ENCODE assay signal across 8 cellular contexts in genomic region chr11:75826463-75827220, GRCh38. TPM values are rescaled to one million over a fixed set of nuclear protein-coding genes. Genes with fewer than 3 reads are reported as not detected.
DNase-seq lines count a peak whose midpoint lies in the region; ATAC-seq and TF ChIP-seq lines count a peak whose summit lies in the region.

No MANE protein-coding gene starts in this region.

- peaks cover 12 to 24% of the 10 kb centered on the region in 2 donors for H3K4me1 ChIP-seq in ascending aorta
- H3K4me1 ChIP-seq in right cardiac atrium (ENCODE audit: control insufficient read depth, insufficient read depth, low read length) = peaks cover 4% of the 10 kb centered on the region
- peaks cover 24 to 31% of the 10 kb centered on the region in 2 donors for H3K4me1 ChIP-seq in gastrocnemius medialis

- 26% methylated on average over 4 of the region's 4 CpGs for WGBS in right cardiac atrium

- peak in 1 of 2 donors; percentile 21 for TF ChIP-seq POLR2A in gastrocnemius medialis (IDR thresholded peaks at IDR 0.05)

- ATAC-seq in right cardiac atrium (peak; percentile 93), gastrocnemius medialis (peak; percentile 89 to 94), GM18858 (IDR thresholded peaks at IDR 0.05; ENCODE audit: unreplicated experiment) (no peak)

- DNase-seq in EH (ENCODE audit: low read depth) (peak; percentile 73), ascending aorta (ENCODE audit: low spot score in 2 of 2) (no peak), right cardiac atrium (no peak), gastrocnemius medialis (no peak), GDM1 (lab: John Stamatoyannopoulos, UW) (no peak), COLO668 (lab: John Stamatoyannopoulos, UW; ENCODE audit: unreplicated experiment) (no peak)
- no peak for DNase-seq in activated naive CD4-positive, alpha-beta T cell treated with anti-CD3 and anti-CD28 coated beads, Interleukin-2, amount 50 U/mL, for 16 hours

- TF ChIP-seq CTCF in ascending aorta (IDR thresholded peaks at IDR 0.05) = no peak
- no peak for TF ChIP-seq CTCF in gastrocnemius medialis (IDR thresholded peaks at IDR 0.05 in 4 of 5, conservative IDR thresholded peaks at IDR 0.05 in 1 of 5)

- H3K9me3 ChIP-seq in ascending aorta (no peaks in the 10 kb centered on the region), right cardiac atrium (ENCODE audit: control insufficient read depth, low read length) (no peaks in the 10 kb centered on the region), gastrocnemius medialis (no peaks in the 10 kb centered on the region)

- H3K27me3 ChIP-seq in ascending aorta (no peaks in the 10 kb centered on the region), right cardiac atrium (ENCODE audit: control insufficient read depth, insufficient read depth) (no peaks in the 10 kb centered on the region), gastrocnemius medialis (no peaks in the 10 kb centered on the region)

- H3K4me3 ChIP-seq in ascending aorta (peak overlapping the region in 1 of 2 donors; percentile 50), right cardiac atrium (ENCODE audit: low read length) (no peak overlapping the region), gastrocnemius medialis (peak overlapping the region; percentile 3 to 31 (median 27))

- intact Hi-C loops in ascending aorta (cut with DNase I) (loop anchor here (1.0 kb wide), 1 partner anchor 41 kb away; no protein-coding TSS in a partner anchor), right cardiac atrium (cut with DNase I) (no loop called here), gastrocnemius medialis (cut with DNase I; ENCODE audit: low total_unique reads) (no loop called here)

- no peaks in the 10 kb centered on the region for H3K36me3 ChIP-seq in ascending aorta
- no peaks in the 10 kb centered on the region for H3K36me3 ChIP-seq in gastrocnemius medialis

- in situ Hi-C loops in gastrocnemius medialis (cut with MboI; ENCODE audit: low sequenced_read_pairs in 4 of 4) = no loop called here

- peak overlapping the region; percentile 84 to 90 for H3K27ac ChIP-seq in ascending aorta
- peak overlapping the region; percentile 47 for H3K27ac ChIP-seq in right cardiac atrium (ENCODE audit: low read length)
- peak overlapping the region; percentile 70 to 87 (median 80) for H3K27ac ChIP-seq in gastrocnemius medialis

RNA-seq across cellular contexts. Expression of gene UVRAG, which starts 11.6 kb away (rescaled TPM):
- total RNA-seq in ascending aorta = 45.2 TPM
- total RNA-seq in right cardiac atrium = 10 to 100 TPM; 12.6 to 18.5 (median 14.0) TPM
- polyA plus RNA-seq in right cardiac atrium = 5.5 TPM
- 10 to 100 TPM; 16.6 to 22.1 (median 19.3) TPM for total RNA-seq in gastrocnemius medialis

RNA-seq across cellular contexts. Expression of gene DGAT2, which starts 58.1 kb away (rescaled TPM):
- total RNA-seq in ascending aorta = 26.2 TPM
- total RNA-seq in right cardiac atrium = 10 to 100 TPM in 2 of 4 donors, 1 to 10 TPM in 2; 5.7 to 18.0 (median 10.4) TPM
- 23.4 TPM for polyA plus RNA-seq in right cardiac atrium
- total RNA-seq in gastrocnemius medialis = 1 to 10 TPM; 2.1 to 4.9 (median 4.1) TPM
